In the genomic region with DNA sequence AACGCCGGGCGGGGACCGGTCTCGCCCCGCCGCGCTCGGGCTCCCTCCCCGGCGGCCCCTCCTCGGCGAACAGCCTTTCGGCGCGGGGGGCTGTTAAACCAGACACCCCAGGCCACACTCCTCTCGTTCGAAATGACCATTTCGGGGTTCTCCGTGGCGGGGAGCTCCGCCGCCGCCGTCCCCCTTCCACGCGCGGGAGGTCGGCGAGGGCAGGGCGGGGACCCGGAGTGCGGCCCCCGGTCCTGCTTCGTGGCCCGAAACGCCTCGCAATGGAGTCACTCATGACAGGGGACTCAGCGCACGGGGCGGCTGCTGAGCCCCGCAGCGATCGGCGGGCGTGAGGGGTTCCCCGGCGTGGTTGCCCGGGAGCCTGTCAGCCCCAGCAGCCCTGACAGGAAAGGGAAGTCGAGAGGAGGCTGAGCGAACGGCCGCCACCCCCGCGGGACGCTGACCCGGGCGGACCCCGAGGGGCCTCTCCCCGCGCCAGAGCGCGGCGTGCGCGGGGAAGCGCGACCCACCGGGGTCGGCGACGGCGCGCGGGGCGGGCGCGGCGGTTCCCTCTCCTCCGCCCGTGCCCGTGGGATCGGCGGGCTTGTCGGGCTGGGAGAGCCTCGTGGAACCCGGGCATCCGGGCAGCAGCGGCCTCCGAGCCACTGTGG, we compare ENCODE assay signal across 8 cellular contexts. TPM values are rescaled to one million over a fixed set of nuclear protein-coding genes. Genes with fewer than 3 reads are reported as not detected.
DNase-seq lines count a peak whose midpoint lies in the region; ATAC-seq, FAIRE-seq and TF ChIP-seq lines count a peak whose summit lies in the region.
"Had no signal": no experiment of that assay in that cellular context is flagged by ENCODE, and none has a peak within 500 bp of the region (broad histone marks: within the 10 kb centered on the region; RNA-seq: fewer than 3 reads in every experiment).

No MANE protein-coding gene starts in this region.

- peaks cover 27% of the 10 kb centered on the region for H3K4me1 ChIP-seq in Karpas-422 (ENCODE audit: low read length)

- intact Hi-C loops in natural killer cell (cut with micrococcal nuclease) = loop anchor here (1.0 to 5.0 kb wide), 2 partner anchors 131 to 432 kb away; no protein-coding TSS in a partner anchor

- H3K9ac ChIP-seq in Karpas-422 (ENCODE audit: low read length) = peak overlapping the region; percentile 96

- peaks cover 23% of the 10 kb centered on the region for H3K36me3 Mint-ChIP-seq in endothelial cell (ENCODE audit: low read depth, unreplicated experiment)
- no peaks in the 10 kb centered on the region for H3K36me3 Mint-ChIP-seq in natural killer cell

- TF ChIP-seq CTCF in GM12864 (IDR thresholded peaks at IDR 0.05; ENCODE audit: low read depth, low read length, missing control alignments) (no peak), endothelial cell (IDR thresholded peaks at IDR 0.05; ENCODE audit: unreplicated experiment) (no peak), natural killer cell (IDR thresholded peaks at IDR 0.05) (no peak)

- peak; percentile 48 for ATAC-seq in GM21786 (IDR thresholded peaks at IDR 0.05; ENCODE audit: unreplicated experiment)
- peak; percentile 42 to 60 (median 53) for ATAC-seq in natural killer cell

- H3K4me3 ChIP-seq in GM12864 (ENCODE audit: low read depth, low read length) (peak overlapping the region; percentile 61), Karpas-422 (ENCODE audit: low read length) (peak overlapping the region; percentile 98)

- H3K4me2 ChIP-seq in Karpas-422 (ENCODE audit: low read depth, low read length, poor library complexity, severe bottlenecking) = peak overlapping the region; percentile 100

- H3K27ac ChIP-seq in Karpas-422 (ENCODE audit: low read length) = no peak overlapping the region
- H3K27ac ChIP-seq: epithelial cell of prostate had no signal

- no peaks in the 10 kb centered on the region for H3K79me2 ChIP-seq in Karpas-422 (ENCODE audit: low read length)

- H3K4me1 Mint-ChIP-seq in endothelial cell (ENCODE audit: unreplicated experiment) (peaks cover 3% of the 10 kb centered on the region), natural killer cell (peaks cover 5 to 25% of the 10 kb centered on the region in 2 donors)

- H3K4me3 Mint-ChIP-seq in endothelial cell (ENCODE audit: unreplicated experiment) (no peak overlapping the region), natural killer cell (peak overlapping the region; percentile 96)

- H3K27me3 Mint-ChIP-seq in endothelial cell (ENCODE audit: unreplicated experiment) (peaks cover 26% of the 10 kb centered on the region), natural killer cell (ENCODE audit: low read depth in 2 of 2) (no peaks in the 10 kb centered on the region)

- H3K27ac Mint-ChIP-seq in endothelial cell (ENCODE audit: unreplicated experiment) (no peak overlapping the region), natural killer cell (peak overlapping the region in 1 of 2 donors; percentile 72)

- peaks cover 4% of the 10 kb centered on the region; the same call in 1 of the 2 replicates for H3K9me3 ChIP-seq in Karpas-422 (ENCODE audit: low read length)

- DNase-seq in GM12864 (ENCODE audit: low read depth) (no peak), Karpas-422 (peak; percentile 85), endothelial cell (ENCODE audit: low spot score) (peak; percentile 39), natural killer cell (peak; percentile 39), urothelium cell line (ENCODE audit: low spot score) (peak; percentile 40)
- peak; percentile 55 to 59 for DNase-seq in activated CD4-positive, alpha-beta T cell treated with anti-CD3 and anti-CD28 coated beads, Interleukin-2, amount 50 U/mL, for 48 hours

- no peaks in the 10 kb centered on the region for H4K20me1 ChIP-seq in Karpas-422 (ENCODE audit: insufficient read depth, low read depth, low read length)

- H3K9me3 Mint-ChIP-seq in endothelial cell (ENCODE audit: unreplicated experiment) = no peaks in the 10 kb centered on the region
- H3K9me3 Mint-ChIP-seq in natural killer cell = no peaks in the 10 kb centered on the region

- peak overlapping the region; percentile 100 for H2AFZ ChIP-seq in Karpas-422 (ENCODE audit: low read length)

- H3K9me2 ChIP-seq in Karpas-422 (replicated peaks; ENCODE audit: insufficient read depth, low read length) = no peaks in the 10 kb centered on the region

- no peaks in the 10 kb centered on the region for H3K36me3 ChIP-seq in Karpas-422 (ENCODE audit: insufficient read depth, low read length)

- peaks cover 4% of the 10 kb centered on the region; the same call in 1 of the 2 replicates for H3K27me3 ChIP-seq in Karpas-422 (ENCODE audit: low read length)

- FAIRE-seq in urothelium cell line (lab: Jason Lieb, UNC) = no peak

RNA-seq across cellular contexts. Expression of gene PIGZ, which starts 0.5 kb away (rescaled TPM):
- total RNA-seq in Karpas-422 (2014; rRNA removed; shearing (Covaris generic); ENCODE audit: low replicate concordance) = 0.37 and 1.1 TPM in 2 replicates
- total RNA-seq in endothelial cell (ENCODE audit: unreplicated experiment) (3.5 TPM), natural killer cell (1 to 10 TPM; 2.2 to 2.3 (median 2.2) TPM)

RNA-seq across cellular contexts. Expression of gene NCBP2, which starts 26.8 kb away (rescaled TPM):
- total RNA-seq in Karpas-422 (2014; rRNA removed; shearing (Covaris generic); ENCODE audit: low replicate concordance) = 73.0 and 81.8 TPM in 2 replicates
- total RNA-seq in endothelial cell (ENCODE audit: unreplicated experiment) = 61.0 TPM
- 10 to 100 TPM; 32.3 to 44.1 (median 37.5) TPM for total RNA-seq in natural killer cell
